Comparison of ENCODE assay signal across 27 cellular contexts in genomic region chr19:42662714-42663113, GRCh38.
"Had no signal": no experiment of that assay in that cellular context is flagged by ENCODE, and none has a peak within 500 bp of the region (broad histone marks: within the 10 kb centered on the region; RNA-seq: fewer than 3 reads in every experiment).

No MANE protein-coding gene starts in this region.

- H3K4me1 ChIP-seq: neural progenitor cell, parathyroid adenoma, psoas muscle, right lobe of liver, stomach, thyroid gland, tibial nerve, upper lobe of left lung, vagina had no signal

- H3K9me3 Mint-ChIP-seq: natural killer cell, neural progenitor cell had no signal

- H3K36me3 ChIP-seq: neural progenitor cell, ovary, right lobe of liver, sigmoid colon, stomach, thoracic aorta, thyroid gland, tibial nerve, upper lobe of left lung, vagina had no signal

- H3K27ac ChIP-seq: neural progenitor cell, ovary, parathyroid adenoma, psoas muscle, right lobe of liver, sigmoid colon, stomach, thoracic aorta, thyroid gland, tibial nerve, upper lobe of left lung, vagina had no signal

- H3K4me3 ChIP-seq: neural progenitor cell, ovary, psoas muscle, right lobe of liver, sigmoid colon, stomach, thoracic aorta, thyroid gland, tibial nerve, upper lobe of left lung, vagina had no signal

- ATAC-seq: natural killer cell; psoas muscle; right cardiac atrium; right lobe of liver; stimulated activated effector memory CD8-positive, alpha-beta T cell treated with anti-CD3 and anti-CD28 coated beads, Interleukin-12 subunit alpha, Interleukin-12 subunit beta, amount 100 ng/mL, for 72 hours; stimulated activated naive B cell treated with anti-CD40 and anti-IgM and Interleukin-4, amounts not matched to agents 10 μg/mL and 1 μg/mL and 100 μg/mL, for 72 hours had no signal

- H3K27me3 ChIP-seq: neural progenitor cell, ovary, right lobe of liver, sigmoid colon, thyroid gland, tibial nerve, upper lobe of left lung, vagina had no signal

- H3K9ac ChIP-seq: neural progenitor cell, parathyroid adenoma had no signal

- FAIRE-seq: small intestine, urothelium cell line had no signal

- DNase-seq: natural killer cell; occipital lobe; ovary; posterior cingulate gyrus; psoas muscle; right cardiac atrium; right lobe of liver; sigmoid colon; small intestine; stimulated activated CD4-positive, alpha-beta T cell treated with anti-CD3 and anti-CD28 coated beads, Interleukin-15, amount 100 ng/mL, for 24 hours; stimulated activated CD4-positive, alpha-beta T cell treated with anti-CD3 and anti-CD28 coated beads, Interleukin-2, amount 100 ng/mL, for 24 hours; stimulated activated CD4-positive, alpha-beta T cell treated with anti-CD3 and anti-CD28 coated beads, Interleukin-2, amount 100 ng/mL, for 48 hours; stimulated activated CD4-positive, alpha-beta T cell treated with anti-CD3 and anti-CD28 coated beads, Interleukin-4, amount 100 ng/mL, for 24 hours; stimulated activated naive B cell treated with anti-CD40 and anti-IgM and Interleukin-4, amounts not matched to agents 10 μg/mL and 1 μg/mL and 100 μg/mL, for 72 hours; stimulated activated naive CD4-positive, alpha-beta T cell treated with Interleukin-2 at 50 U/mL for 16 hours; stomach; thyroid gland; upper lobe of left lung had no signal

- H3K4me2 ChIP-seq: neural progenitor cell had no signal

- H3K27ac Mint-ChIP-seq: natural killer cell; nephron; neural progenitor cell; progenitor cell of endocrine pancreas; stimulated activated effector memory CD8-positive, alpha-beta T cell treated with anti-CD3 and anti-CD28 coated beads, Interleukin-12 subunit alpha, Interleukin-12 subunit beta, amount 100 ng/mL, for 72 hours; stimulated activated naive B cell treated with anti-CD40 and anti-IgM and Interleukin-4, amounts not matched to agents 10 μg/mL and 1 μg/mL and 100 μg/mL, for 72 hours had no signal

- H3K79me2 ChIP-seq: parathyroid adenoma had no signal

- H3K27me3 Mint-ChIP-seq: progenitor cell of endocrine pancreas had no signal

- H3K4me3 Mint-ChIP-seq: natural killer cell; nephron; neural progenitor cell; stimulated activated effector memory CD8-positive, alpha-beta T cell treated with anti-CD3 and anti-CD28 coated beads, Interleukin-12 subunit alpha, Interleukin-12 subunit beta, amount 100 ng/mL, for 72 hours; stimulated activated naive B cell treated with anti-CD40 and anti-IgM and Interleukin-4, amounts not matched to agents 10 μg/mL and 1 μg/mL and 100 μg/mL, for 72 hours had no signal

- H3K9me3 ChIP-seq: ovary, right lobe of liver, sigmoid colon, thyroid gland, upper lobe of left lung, vagina had no signal

- H2AFZ ChIP-seq: neural progenitor cell, parathyroid adenoma had no signal

- H3K4me1 Mint-ChIP-seq: natural killer cell; nephron; neural progenitor cell; stimulated activated effector memory CD8-positive, alpha-beta T cell treated with anti-CD3 and anti-CD28 coated beads, Interleukin-12 subunit alpha, Interleukin-12 subunit beta, amount 100 ng/mL, for 72 hours; stimulated activated naive B cell treated with anti-CD40 and anti-IgM and Interleukin-4, amounts not matched to agents 10 μg/mL and 1 μg/mL and 100 μg/mL, for 72 hours had no signal
